ENCODE assay signal across 8 cellular contexts in the genomic region with DNA sequence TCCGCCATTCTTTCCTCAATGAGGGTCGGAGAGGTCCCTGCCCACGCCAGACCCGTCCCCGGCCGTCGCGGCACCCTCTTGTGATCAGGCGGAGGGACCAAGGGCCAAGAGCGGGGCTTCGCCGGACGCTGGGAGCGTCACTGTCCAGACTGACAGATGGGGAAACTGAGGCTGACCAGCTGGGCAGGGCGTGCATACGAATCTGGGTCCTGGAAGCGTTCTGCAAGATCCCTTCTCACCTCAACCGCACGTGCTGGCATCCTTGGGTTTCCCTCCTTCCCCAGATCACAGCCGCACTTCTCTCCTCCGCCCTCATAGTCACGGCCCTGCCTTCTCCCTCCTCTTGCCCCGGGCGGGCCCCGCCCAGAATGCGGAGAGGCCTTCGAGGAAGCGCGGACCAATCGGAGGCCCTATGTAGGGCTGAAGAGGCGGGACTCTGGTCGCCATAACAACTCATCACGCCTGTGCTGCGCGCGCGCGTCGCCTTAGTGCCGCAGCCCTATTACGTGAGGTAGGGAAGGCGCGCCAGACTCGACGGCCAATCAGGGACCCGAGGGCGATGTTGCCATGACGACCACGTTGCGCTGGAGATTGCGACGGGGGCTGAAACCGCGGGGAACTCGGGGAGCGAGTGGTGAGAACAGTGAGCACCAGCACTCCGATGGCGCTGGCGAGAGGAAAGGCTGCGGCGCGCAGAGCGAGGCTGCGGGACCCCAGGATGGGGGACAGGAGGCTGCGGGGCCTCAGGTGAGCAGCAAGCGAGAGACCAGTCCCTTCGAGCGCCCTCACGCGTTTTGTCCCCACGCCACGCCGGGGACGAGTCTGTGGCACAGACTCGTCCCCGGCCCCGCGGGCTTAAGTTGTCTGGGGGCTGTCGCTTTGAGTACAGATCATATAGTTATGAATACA. TPM values are rescaled to one million over a fixed set of nuclear protein-coding genes. Genes with fewer than 3 reads are reported as not detected.
DNase-seq lines count a peak whose midpoint lies in the region; ATAC-seq and TF ChIP-seq lines count a peak whose summit lies in the region.

No MANE protein-coding gene starts in this region.

- H3K4me1 ChIP-seq in urinary bladder (ENCODE audit: insufficient read depth): no peaks in the 10 kb centered on the region

- H3K27me3 Mint-ChIP-seq in progenitor cell of endocrine pancreas: peaks cover 12% of the 10 kb centered on the region

- peaks cover 16% of the 10 kb centered on the region for H3K4me1 Mint-ChIP-seq in progenitor cell of endocrine pancreas (ENCODE audit: low read depth)

- intact Hi-C loops in left ventricle myocardium superior (cut with micrococcal nuclease): no loop called here

- H3K4me3 Mint-ChIP-seq in progenitor cell of endocrine pancreas (ENCODE audit: low read depth): peak overlapping the region; percentile 87

- no peak overlapping the region for H3K27ac ChIP-seq in urinary bladder (ENCODE audit: low read depth)

- H3K36me3 Mint-ChIP-seq in progenitor cell of endocrine pancreas (ENCODE audit: insufficient read depth): no peaks in the 10 kb centered on the region

- H3K36me3 ChIP-seq in urinary bladder (ENCODE audit: insufficient read depth): no peaks in the 10 kb centered on the region

- peak overlapping the region; percentile 46 for H3K4me3 ChIP-seq in urinary bladder (ENCODE audit: low read depth, low read length)

- peak; percentile 97 for ATAC-seq in HG02852 (IDR thresholded peaks at IDR 0.05; ENCODE audit: unreplicated experiment)
- peak; percentile 99 for ATAC-seq in left ventricle myocardium superior

- DNase-seq in GM13976 (ENCODE audit: low spot score) (peak; percentile 99), NCI-H146 treated with DMSO at 0.1 percent for 48 hours (lab: John Stamatoyannopoulos, UW; ENCODE audit: unreplicated experiment) (peak; percentile 97), T-helper 1 cell (peak; percentile 99 to 100 (median 99)), amygdala (lab: John Stamatoyannopoulos, UW) (peak; percentile 73 to 100 (median 98)), left ventricle myocardium superior (peak; percentile 100), progenitor cell of endocrine pancreas (ENCODE audit: low spot score, unreplicated experiment) (peak; percentile 98)

- 1% methylated on average over 79 of the region's 79 CpGs for WGBS in urinary bladder

- in situ Hi-C loops in GM13976 (cut with MboI; ENCODE audit: low sequenced_read_pairs, unreplicated experiment): no loop called here

- H3K9me3 Mint-ChIP-seq in progenitor cell of endocrine pancreas (ENCODE audit: low read depth): no peaks in the 10 kb centered on the region

- peak overlapping the region; percentile 95 for H3K27ac Mint-ChIP-seq in progenitor cell of endocrine pancreas

- TF ChIP-seq CTCF in GM13976 (IDR thresholded peaks at IDR 0.05; ENCODE audit: borderline replicate concordance, control extremely low read depth, extremely low read depth, insufficient read depth, missing control alignments) (no peak), progenitor cell of endocrine pancreas (IDR thresholded peaks at IDR 0.05; ENCODE audit: unreplicated experiment) (no peak)

RNA-seq across cellular contexts. Expression of a gene that starts 5.7 kb away (rescaled TPM):
- total RNA-seq in left ventricle myocardium superior: not detected
- 0.42 TPM in 1 of 2 replicates, not detected in the other for total RNA-seq in progenitor cell of endocrine pancreas
- not detected for total RNA-seq in urinary bladder
- 0.11 TPM for polyA plus RNA-seq in urinary bladder

RNA-seq across cellular contexts. Expression of a gene that starts 7.3 kb away (rescaled TPM):
- 17.8 TPM for total RNA-seq in left ventricle myocardium superior
- 16.7 and 18.2 TPM in 2 replicates for total RNA-seq in progenitor cell of endocrine pancreas
- 13.6 TPM for total RNA-seq in urinary bladder
- polyA plus RNA-seq in urinary bladder: 18.5 TPM

RNA-seq across cellular contexts. Expression of a gene that starts 14.1 kb away (rescaled TPM):
- total RNA-seq in left ventricle myocardium superior: 483 TPM
- total RNA-seq in progenitor cell of endocrine pancreas: 1,006 and 1,040 TPM in 2 replicates
- total RNA-seq in urinary bladder: 1,214 TPM
- 1,879 TPM for polyA plus RNA-seq in urinary bladder

RNA-seq across cellular contexts. Expression of a gene that starts 20.3 kb away (rescaled TPM):
- total RNA-seq in left ventricle myocardium superior (0.37 TPM), progenitor cell of endocrine pancreas (5.4 and 6.1 TPM in 2 replicates), urinary bladder (1.5 TPM)
- 1.6 TPM for polyA plus RNA-seq in urinary bladder

RNA-seq across cellular contexts. Expression of a gene that starts 38.6 kb away (rescaled TPM):
- total RNA-seq in left ventricle myocardium superior (0.55 TPM), progenitor cell of endocrine pancreas (11.7 and 13.4 TPM in 2 replicates), urinary bladder (2.1 TPM)
- 0.73 TPM for polyA plus RNA-seq in urinary bladder
